In genomic region chr7:80611779-80612178, GRCh38 we compare ENCODE assay signal across 10 cellular contexts. TPM values are rescaled to one million over a fixed set of nuclear protein-coding genes. Genes with fewer than 3 reads are reported as not detected.
DNase-seq lines count a peak whose midpoint lies in the region; ATAC-seq, FAIRE-seq and TF ChIP-seq lines count a peak whose summit lies in the region.
"Had no signal": no experiment of that assay in that cellular context is flagged by ENCODE, and none has a peak within 500 bp of the region (broad histone marks: within the 10 kb centered on the region; RNA-seq: fewer than 3 reads in every experiment).

No MANE protein-coding gene starts in this region.

- intact Hi-C loops in Calu3 (cut with micrococcal nuclease; ENCODE audit: unreplicated experiment): no loop called here

- peak; percentile 8 for FAIRE-seq in endometrium (lab: Jason Lieb, UNC)

- CTCF ChIA-PET in Calu3 (lab: Charles Lee) (interaction anchor here (1.0 to 1.2 kb wide), 2 partner anchors 11 to 79 kb away, joined by 3 to 4 read pairs; no protein-coding TSS in a partner anchor), T-cell (lab: Charles Lee) (no interaction called here)

- H3K36me3 Mint-ChIP-seq in Calu3 (ENCODE audit: insufficient read depth, unreplicated experiment) (no peaks in the 10 kb centered on the region), osteocyte (ENCODE audit: unreplicated experiment) (no peaks in the 10 kb centered on the region), T-cell (no peaks in the 10 kb centered on the region)
- H3K36me3 Mint-ChIP-seq: IgD-negative memory B cell had no signal

- POLR2A ChIA-PET in T-cell (lab: Charles Lee): no interaction called here

- ATAC-seq in HG03378 (IDR thresholded peaks at IDR 0.05; ENCODE audit: unreplicated experiment) (no peak), GM21381 (IDR thresholded peaks at IDR 0.05; ENCODE audit: unreplicated experiment) (no peak), T-cell (replicated peaks in 1 of 4) (no peak)

- H3K27me3 Mint-ChIP-seq in Calu3 (ENCODE audit: unreplicated experiment) (no peaks in the 10 kb centered on the region), osteocyte (ENCODE audit: unreplicated experiment) (no peaks in the 10 kb centered on the region), T-cell (peaks cover 0 to 1% of the 10 kb centered on the region in 2 donors)
- H3K27me3 Mint-ChIP-seq: IgD-negative memory B cell had no signal

- DNase-seq in Calu3: peak; percentile 2
- peak; percentile 94 for DNase-seq in NCI-H2081 treated with DMSO at 0.1 percent for 48 hours (lab: John Stamatoyannopoulos, UW)
- DNase-seq in osteocyte (ENCODE audit: extremely low spot score, unreplicated experiment): no peak
- DNase-seq in nucleus accumbens (lab: John Stamatoyannopoulos, UW): no peak
- DNase-seq in T-cell: no peak

- H3K4me3 Mint-ChIP-seq in Calu3 (ENCODE audit: low read depth, unreplicated experiment): no peak overlapping the region
- H3K4me3 Mint-ChIP-seq in osteocyte (ENCODE audit: unreplicated experiment): no peak overlapping the region
- H3K4me3 Mint-ChIP-seq in T-cell: no peak overlapping the region
- H3K4me3 Mint-ChIP-seq: IgD-negative memory B cell had no signal

- H3K4me1 Mint-ChIP-seq in Calu3 (ENCODE audit: low read depth, unreplicated experiment) (peaks cover 26% of the 10 kb centered on the region), osteocyte (ENCODE audit: unreplicated experiment) (peaks cover 10% of the 10 kb centered on the region), T-cell (no peaks in the 10 kb centered on the region)
- H3K4me1 Mint-ChIP-seq: IgD-negative memory B cell had no signal

- H3K9me3 Mint-ChIP-seq in Calu3 (ENCODE audit: low read depth, unreplicated experiment) (no peaks in the 10 kb centered on the region), osteocyte (ENCODE audit: unreplicated experiment) (no peaks in the 10 kb centered on the region), T-cell (peaks cover 0 to 6% (median 5%) of the 10 kb centered on the region in 3 donors)

- H3K27ac Mint-ChIP-seq in Calu3 (ENCODE audit: unreplicated experiment): no peak overlapping the region
- H3K27ac Mint-ChIP-seq in osteocyte (ENCODE audit: unreplicated experiment): peak overlapping the region; percentile 47
- no peak overlapping the region for H3K27ac Mint-ChIP-seq in T-cell
- H3K27ac Mint-ChIP-seq: IgD-negative memory B cell had no signal

- no TSS peak for BruUV-seq in Calu3 (replicated peaks; lab: Mats Ljungman, UMichigan)

- TF ChIP-seq CTCF in Calu3 (IDR thresholded peaks at IDR 0.05; ENCODE audit: unreplicated experiment): no peak
- TF ChIP-seq CTCF in osteocyte (IDR thresholded peaks at IDR 0.05): no peak

RNA-seq across cellular contexts. Expression of gene CD36, which starts 26.7 kb away (rescaled TPM):
- not detected in 2 replicates for total RNA-seq in Calu3 (2022)
- 0.08 and 0.86 TPM in 2 replicates for total RNA-seq in osteocyte
- under 1 TPM in 4 of 5 donors, not detected in 1; 0.32 to 0.70 (median 0.42) TPM for total RNA-seq in T-cell
- total RNA-seq: kidney epithelial cell had no signal

Comparison
In these comparisons a context has a peak if more than half of its experiments do, and no peak if none do; other contexts are left out.
1. DNase-seq: peak in Calu3 (single experiment) and NCI-H2081 treated with DMSO at 0.1 percent for 48 hours (single experiment); none in osteocyte (single experiment), nucleus accumbens (0 of 56) and T-cell (0 of 34).